In genomic region chr6:38871745-38872568, GRCh38 we compare ENCODE assay signal across 8 cellular contexts.
A peak's percentile ranks its signal among the peaks of the same experiment; 100 is the strongest.
DNase-seq lines count a peak whose midpoint lies in the region; ATAC-seq, FAIRE-seq and TF ChIP-seq lines count a peak whose summit lies in the region.

No MANE protein-coding gene starts in this region.

- no peak overlapping the region for H4K5ac ChIP-seq in mesendoderm (ENCODE audit: low read length)

- POLR2A ChIA-PET in activated CD4-positive, alpha-beta T cell treated with anti-CD3 and anti-CD28 coated beads, Interleukin-2, amount 10 ng/mL, durations not matched to agents 7 days and 5 days (lab: Charles Lee) = no interaction called here

- H3K4me3 Mint-ChIP-seq in activated CD4-positive, alpha-beta T cell treated with anti-CD3 and anti-CD28 coated beads, Interleukin-2, amount 10 ng/mL, durations not matched to agents 7 days and 5 days = no peak overlapping the region

- no peak overlapping the region for H2BK15ac ChIP-seq in mesendoderm (replicated peaks; ENCODE audit: low read depth)

- no peak overlapping the region for H3K23ac ChIP-seq in mesendoderm (ENCODE audit: low read length)

- peak overlapping the region; percentile 10 for H3K56ac ChIP-seq in mesendoderm (ENCODE audit: low read length)

- H3K4me1 Mint-ChIP-seq in activated CD4-positive, alpha-beta T cell treated with anti-CD3 and anti-CD28 coated beads, Interleukin-2, amount 10 ng/mL, durations not matched to agents 7 days and 5 days = peaks cover 23% of the 10 kb centered on the region

- no peak overlapping the region for H2BK120ac ChIP-seq in mesendoderm (ENCODE audit: low read depth, low read length)

- no peak for TF ChIP-seq POLR2A in GM12892 (IDR thresholded peaks at IDR 0.05; ENCODE audit: low read depth, low read length)

- no peak overlapping the region for H3K18ac ChIP-seq in mesendoderm (ENCODE audit: low read length)

- CTCF ChIA-PET in activated CD4-positive, alpha-beta T cell treated with anti-CD3 and anti-CD28 coated beads, Interleukin-2, amount 10 ng/mL, durations not matched to agents 7 days and 5 days (lab: Charles Lee) = interaction anchor here (0.6 to 1.0 kb wide), 4 partner anchors 26 to 288 kb away, joined by 3 read pairs; no protein-coding TSS in a partner anchor

- no peak for ATAC-seq in HG02678 (IDR thresholded peaks at IDR 0.05; ENCODE audit: unreplicated experiment)

- no peak overlapping the region for H4K8ac ChIP-seq in mesendoderm (ENCODE audit: low read depth, low read length)

- no peaks in the 10 kb centered on the region for H3K27me3 ChIP-seq in mesendoderm (ENCODE audit: insufficient read depth, low read length, poor library complexity)

- no peak overlapping the region for H2BK5ac ChIP-seq in mesendoderm (ENCODE audit: low read length)

- no peak overlapping the region for H3K4me3 ChIP-seq in mesendoderm (ENCODE audit: low read length)

- no peaks in the 10 kb centered on the region for H3K9me3 Mint-ChIP-seq in activated CD4-positive, alpha-beta T cell treated with anti-CD3 and anti-CD28 coated beads, Interleukin-2, amount 10 ng/mL, durations not matched to agents 7 days and 5 days

- H3K4me1 ChIP-seq in mesendoderm (ENCODE audit: control insufficient read depth, low read depth, low read length) = no peaks in the 10 kb centered on the region

- no peaks in the 10 kb centered on the region for H3K79me2 ChIP-seq in mesendoderm (ENCODE audit: control insufficient read depth, insufficient read depth, low read length)

- H3K27ac Mint-ChIP-seq in activated CD4-positive, alpha-beta T cell treated with anti-CD3 and anti-CD28 coated beads, Interleukin-2, amount 10 ng/mL, durations not matched to agents 7 days and 5 days = no peak overlapping the region

- H3K4me2 ChIP-seq in mesendoderm (ENCODE audit: low read length) = no peak overlapping the region

- no peaks in the 10 kb centered on the region for H3K36me3 ChIP-seq in mesendoderm (ENCODE audit: control insufficient read depth, insufficient read depth, low read length)

- in situ Hi-C loops in ACHN (cut with HindIII; ENCODE audit: low pct_ligation_motif_present, low pct_unique_long_range_greater_than_20kb, low sequenced_read_pairs) = no loop called here

- WGBS in mesendoderm (ENCODE audit: extremely low coverage, insufficient coverage, low lambda C conversion rate) = no CpG with 5 or more reads among the region's 15 CpGs

- H3K4ac ChIP-seq in mesendoderm (ENCODE audit: low read depth, low read length) = peak overlapping the region; percentile 43

- no peak overlapping the region for H2AK5ac ChIP-seq in mesendoderm (ENCODE audit: low read length)

- no peaks in the 10 kb centered on the region for H3K36me3 Mint-ChIP-seq in activated CD4-positive, alpha-beta T cell treated with anti-CD3 and anti-CD28 coated beads, Interleukin-2, amount 10 ng/mL, durations not matched to agents 7 days and 5 days (ENCODE audit: low read depth)

- no peaks in the 10 kb centered on the region for H3K79me1 ChIP-seq in mesendoderm (ENCODE audit: low read length)

- H3K27ac ChIP-seq in mesendoderm (ENCODE audit: low read depth, low read length) = no peak overlapping the region

- H3K9ac ChIP-seq in mesendoderm (ENCODE audit: low read length) = no peak overlapping the region

- peaks cover 8% of the 10 kb centered on the region for H3K27me3 Mint-ChIP-seq in activated CD4-positive, alpha-beta T cell treated with anti-CD3 and anti-CD28 coated beads, Interleukin-2, amount 10 ng/mL, durations not matched to agents 7 days and 5 days

- DNase-seq in ACHN (peak; percentile 33), GM12892 (ENCODE audit: insufficient read length) (no peak), NCI-H446 (lab: John Stamatoyannopoulos, UW) (peak; percentile 43 to 77), mesendoderm (peak; percentile 89)
- DNase-seq in activated CD4-positive, alpha-beta T cell treated with anti-CD3 and anti-CD28 coated beads, Interleukin-2, amount 10 ng/mL, durations not matched to agents 7 days and 5 days = peak; percentile 66
- peak; percentile 31 for DNase-seq in effector CD4-positive, alpha-beta T cell
- DNase-seq in stimulated activated CD8-positive, alpha-beta memory T cell treated with anti-CD3 and anti-CD28 coated beads, Interleukin-7, amount 100 ng/mL, for 4 hours (ENCODE audit: low read depth in 2 of 2) = peak; percentile 8 to 29

- peak; percentile 91 for FAIRE-seq in GM12892 (lab: Jason Lieb, UNC)
